16 cellular contexts compared by ENCODE assay signal in genomic region chr19:17111766-17112165, GRCh38. TPM values are rescaled to one million over a fixed set of nuclear protein-coding genes. Genes with fewer than 3 reads are reported as not detected.
DNase-seq lines count a peak whose midpoint lies in the region; ATAC-seq and TF ChIP-seq lines count a peak whose summit lies in the region.
"Had no signal": no experiment of that assay in that cellular context is flagged by ENCODE, and none has a peak within 500 bp of the region (broad histone marks: within the 10 kb centered on the region; RNA-seq: fewer than 3 reads in every experiment).

No MANE protein-coding gene starts in this region.

- H3K9me3 Mint-ChIP-seq in natural killer cell (no peaks in the 10 kb centered on the region), activated B cell treated with CpG ODN at 0.5 μM for 24 hours (no peaks in the 10 kb centered on the region), memory B cell (no peaks in the 10 kb centered on the region)
- H3K9me3 Mint-ChIP-seq in natural killer cell treated with Interleukin-12 subunit alpha and Interleukin-12 subunit beta and Interleukin-15 and Interleukin-18, amount 100 ng/mL, for 72 hours, result no peaks in the 10 kb centered on the region

- H3K27me3 ChIP-seq in vagina, result no peaks in the 10 kb centered on the region
- H3K27me3 ChIP-seq: dorsolateral prefrontal cortex, gastrocnemius medialis, thyroid gland had no signal

- ATAC-seq in natural killer cell (no peak), activated B cell treated with CpG ODN at 0.5 μM for 24 hours (ENCODE audit: low read depth) (no peak), memory B cell (ENCODE audit: low read depth) (no peak)
- ATAC-seq in natural killer cell treated with Interleukin-12 subunit alpha and Interleukin-12 subunit beta and Interleukin-15 and Interleukin-18, amount 100 ng/mL, for 72 hours, result no peak
- ATAC-seq: gastrocnemius medialis had no signal

- H3K4me3 Mint-ChIP-seq in natural killer cell (peak overlapping the region; percentile 14), activated B cell treated with CpG ODN at 0.5 μM for 24 hours (no peak overlapping the region), memory B cell (peak overlapping the region; percentile 42)
- no peak overlapping the region for H3K4me3 Mint-ChIP-seq in natural killer cell treated with Interleukin-12 subunit alpha and Interleukin-12 subunit beta and Interleukin-15 and Interleukin-18, amount 100 ng/mL, for 72 hours

- peaks cover 65% of the 10 kb centered on the region for H3K4me1 ChIP-seq in vagina

- no peaks in the 10 kb centered on the region for H3K9me3 ChIP-seq in vagina
- H3K9me3 ChIP-seq: gastrocnemius medialis, thyroid gland had no signal

- H3K27me3 Mint-ChIP-seq in natural killer cell (ENCODE audit: low read depth in 2 of 2) (no peaks in the 10 kb centered on the region), activated B cell treated with CpG ODN at 0.5 μM for 24 hours (no peaks in the 10 kb centered on the region), memory B cell (no peaks in the 10 kb centered on the region)
- no peaks in the 10 kb centered on the region for H3K27me3 Mint-ChIP-seq in natural killer cell treated with Interleukin-12 subunit alpha and Interleukin-12 subunit beta and Interleukin-15 and Interleukin-18, amount 100 ng/mL, for 72 hours

- no peak overlapping the region for H3K4me3 ChIP-seq in vagina
- H3K4me3 ChIP-seq: dorsolateral prefrontal cortex, gastrocnemius medialis, thyroid gland had no signal

- no peaks in the 10 kb centered on the region for H3K36me3 ChIP-seq in vagina
- H3K36me3 ChIP-seq: gastrocnemius medialis, thyroid gland had no signal

- H3K4me1 Mint-ChIP-seq in natural killer cell (peaks cover 63 to 70% of the 10 kb centered on the region in 2 donors), activated B cell treated with CpG ODN at 0.5 μM for 24 hours (peaks cover 88% of the 10 kb centered on the region), memory B cell (peaks cover 59% of the 10 kb centered on the region)
- peaks cover 58 to 72% of the 10 kb centered on the region in 2 donors for H3K4me1 Mint-ChIP-seq in natural killer cell treated with Interleukin-12 subunit alpha and Interleukin-12 subunit beta and Interleukin-15 and Interleukin-18, amount 100 ng/mL, for 72 hours (ENCODE audit: low read depth in 2 of 2)

- DNase-seq in natural killer cell, result no peak
- DNase-seq in natural killer cell treated with Interleukin-12 subunit alpha and Interleukin-12 subunit beta and Interleukin-15 and Interleukin-18, amount 100 ng/mL, for 72 hours (ENCODE audit: low spot score), result no peak
- no peak for DNase-seq in activated B cell treated with CpG ODN at 0.5 μM for 24 hours
- DNase-seq in memory B cell (ENCODE audit: low spot score in 2 of 2), result no peak
- DNase-seq in vagina (ENCODE audit: extremely low spot score in 2 of 2), result no peak
- no peak for DNase-seq in NCI-H1105 (lab: John Stamatoyannopoulos, UW)
- DNase-seq in head of caudate nucleus, result no peak
- DNase-seq in Ammon's horn (ENCODE audit: low spot score), result no peak
- DNase-seq: dorsolateral prefrontal cortex, erythroblast, gastrocnemius medialis, Kasumi-1, kidney glomerular epithelial cell, NCI-H1105 treated with DMSO at 0.1 percent for 48 hours, NCI-H524 treated with DMSO at 0.1 percent for 48 hours, thyroid gland had no signal

- CTCF ChIA-PET in activated B cell treated with CpG ODN at 0.5 μM for 24 hours (lab: Charles Lee), result no interaction called here

- no peaks in the 10 kb centered on the region for H3K36me3 Mint-ChIP-seq in natural killer cell
- H3K36me3 Mint-ChIP-seq in natural killer cell treated with Interleukin-12 subunit alpha and Interleukin-12 subunit beta and Interleukin-15 and Interleukin-18, amount 100 ng/mL, for 72 hours, result peaks cover 6% of the 10 kb centered on the region
- peaks cover 51% of the 10 kb centered on the region for H3K36me3 Mint-ChIP-seq in activated B cell treated with CpG ODN at 0.5 μM for 24 hours (ENCODE audit: low read depth)
- peaks cover 17% of the 10 kb centered on the region for H3K36me3 Mint-ChIP-seq in memory B cell

- intact Hi-C loops in natural killer cell (cut with micrococcal nuclease), result no loop called here
- intact Hi-C loops in activated B cell treated with CpG ODN at 0.5 μM for 24 hours (cut with micrococcal nuclease), result loop anchor here (2.0 kb wide), 1 partner anchor 37 kb away; the partner anchor contains the start of genes HAUS8 and MYO9B
- intact Hi-C loops in vagina (cut with DNase I), result no loop called here
- intact Hi-C loops in head of caudate nucleus (cut with DNase I), result no loop called here

- H3K27ac ChIP-seq in vagina, result peak overlapping the region; percentile 82
- H3K27ac ChIP-seq: gastrocnemius medialis, thyroid gland had no signal

- POLR2A ChIA-PET in activated B cell treated with CpG ODN at 0.5 μM for 24 hours (lab: Charles Lee), result interaction anchor here (1.1 to 6.9 kb wide), 4 partner anchors 13 to 36 kb away, joined by 3 to 53 read pairs (median 7); partner anchors contain the start of gene MYO9B

- TF ChIP-seq CTCF in natural killer cell (IDR thresholded peaks at IDR 0.05) (no peak), activated B cell treated with CpG ODN at 0.5 μM for 24 hours (IDR thresholded peaks at IDR 0.05) (no peak), vagina (IDR thresholded peaks at IDR 0.05) (no peak)

- H3K27ac Mint-ChIP-seq in natural killer cell, result peak overlapping the region; percentile 69 to 70
- peak overlapping the region in 1 of 2 donors; percentile 45 for H3K27ac Mint-ChIP-seq in natural killer cell treated with Interleukin-12 subunit alpha and Interleukin-12 subunit beta and Interleukin-15 and Interleukin-18, amount 100 ng/mL, for 72 hours
- H3K27ac Mint-ChIP-seq in activated B cell treated with CpG ODN at 0.5 μM for 24 hours, result peak overlapping the region; percentile 44
- H3K27ac Mint-ChIP-seq in memory B cell, result peak overlapping the region; percentile 35

- no peak for TF ChIP-seq POLR2A in vagina (IDR thresholded peaks at IDR 0.05)

RNA-seq across cellular contexts. Expression of gene MYO9B, which starts 36.2 kb away (rescaled TPM):
- total RNA-seq in natural killer cell (100 to 1,000 TPM; 321 to 378 (median 365) TPM), activated B cell treated with CpG ODN at 0.5 μM for 24 hours (217 and 239 TPM in 2 replicates), vagina (100 TPM)
- total RNA-seq in natural killer cell treated with Interleukin-12 subunit alpha and Interleukin-12 subunit beta and Interleukin-15 and Interleukin-18, amount 100 ng/mL, for 72 hours, result 100 to 1,000 TPM; 251 to 283 TPM

RNA-seq across cellular contexts. Expression of gene HAUS8, which starts 36.5 kb away (rescaled TPM):
- 10 to 100 TPM; 10.3 to 13.5 (median 10.4) TPM for total RNA-seq in natural killer cell
- 10 to 100 TPM; 25.6 to 46.1 TPM for total RNA-seq in natural killer cell treated with Interleukin-12 subunit alpha and Interleukin-12 subunit beta and Interleukin-15 and Interleukin-18, amount 100 ng/mL, for 72 hours
- 15.8 and 17.8 TPM in 2 replicates for total RNA-seq in activated B cell treated with CpG ODN at 0.5 μM for 24 hours
- total RNA-seq in vagina, result 4.7 TPM

Comparison
In these comparisons a context has a peak if more than half of its experiments do, and no peak if none do; other contexts are left out.
1. H3K4me3 Mint-ChIP-seq: peak in natural killer cell (single experiment) and memory B cell (single experiment); none in natural killer cell treated with Interleukin-12 subunit alpha and Interleukin-12 subunit beta and Interleukin-15 and Interleukin-18, amount 100 ng/mL, for 72 hours (single experiment) and activated B cell treated with CpG ODN at 0.5 μM for 24 hours (single experiment).